In the genomic region with DNA sequence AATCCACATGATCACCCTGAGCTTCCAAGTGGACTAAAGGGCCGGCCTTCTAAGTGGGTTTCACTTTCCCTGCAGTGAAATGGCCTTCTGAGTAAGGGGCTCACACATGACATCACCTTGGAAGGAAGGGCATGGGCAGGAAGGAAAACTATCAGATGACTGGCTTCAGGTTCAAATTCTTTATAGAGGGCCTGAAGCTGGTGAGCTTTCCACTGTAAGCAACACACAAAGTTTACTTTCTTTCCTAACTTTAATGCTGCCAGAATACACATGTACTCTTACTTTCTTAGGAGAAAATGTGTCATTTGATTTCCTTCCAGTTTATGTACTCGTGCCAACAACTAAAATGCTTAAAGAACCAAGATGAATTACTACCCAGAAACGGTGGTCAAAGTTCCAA, we compare ENCODE assay signal across 13 cellular contexts.
DNase-seq lines count a peak whose midpoint lies in the region; ATAC-seq and TF ChIP-seq lines count a peak whose summit lies in the region.
"Had no signal": no experiment of that assay in that cellular context is flagged by ENCODE, and none has a peak within 500 bp of the region (broad histone marks: within the 10 kb centered on the region; RNA-seq: fewer than 3 reads in every experiment).

No MANE protein-coding gene starts in this region.

- H3K36me3 ChIP-seq in colonic mucosa: peaks cover 9% of the 10 kb centered on the region
- peaks cover 14% of the 10 kb centered on the region for H3K36me3 ChIP-seq in muscle layer of colon (ENCODE audit: insufficient read depth, low read length)

- H3K4me3 Mint-ChIP-seq in natural killer cell: no peak overlapping the region
- H3K4me3 Mint-ChIP-seq in natural killer cell treated with Interleukin-12 subunit alpha and Interleukin-12 subunit beta and Interleukin-15 and Interleukin-18, amount 100 ng/mL, for 72 hours: no peak overlapping the region

- ATAC-seq in natural killer cell (no peak), GM21367 (IDR thresholded peaks at IDR 0.05; ENCODE audit: unreplicated experiment) (no peak), GM21381 (IDR thresholded peaks at IDR 0.05; ENCODE audit: unreplicated experiment) (no peak)
- no peak for ATAC-seq in natural killer cell treated with Interleukin-12 subunit alpha and Interleukin-12 subunit beta and Interleukin-15 and Interleukin-18, amount 100 ng/mL, for 72 hours

- H3K27ac Mint-ChIP-seq in natural killer cell: peak overlapping the region; percentile 33 to 85
- H3K27ac Mint-ChIP-seq in natural killer cell treated with Interleukin-12 subunit alpha and Interleukin-12 subunit beta and Interleukin-15 and Interleukin-18, amount 100 ng/mL, for 72 hours: peak overlapping the region in 1 of 2 donors; percentile 47

- no peak for TF ChIP-seq CTCF in natural killer cell (IDR thresholded peaks at IDR 0.05)
- no peak for TF ChIP-seq CTCF in colonic mucosa (IDR thresholded peaks at IDR 0.05)

- intact Hi-C loops in natural killer cell (cut with micrococcal nuclease): no loop called here
- intact Hi-C loops in colonic mucosa (cut with DNase I): no loop called here

- H3K27ac ChIP-seq in colonic mucosa: peak overlapping the region; percentile 12
- peak overlapping the region; percentile 68 for H3K27ac ChIP-seq in muscle layer of colon (ENCODE audit: low read depth, low read length)
- H3K27ac ChIP-seq: lower lobe of right lung had no signal

- no peak for DNase-seq in natural killer cell
- no peak for DNase-seq in natural killer cell treated with Interleukin-12 subunit alpha and Interleukin-12 subunit beta and Interleukin-15 and Interleukin-18, amount 100 ng/mL, for 72 hours (ENCODE audit: low spot score)
- DNase-seq in colonic mucosa: no peak
- DNase-seq in GM19240 (ENCODE audit: insufficient read length, low spot score): no peak
- no peak for DNase-seq in activated CD4-positive, CD25-positive, alpha-beta regulatory T cell treated with anti-CD3 and anti-CD28 coated beads, Interleukin-2, amount 50 U/mL, for 72 hours
- DNase-seq: C1 segment of cervical spinal cord, cortex of kidney, lower lobe of right lung, NCI-H2171 treated with DMSO at 0.1 percent for 48 hours, T1000 had no signal

- H3K27me3 ChIP-seq in colonic mucosa (no peaks in the 10 kb centered on the region), muscle layer of colon (ENCODE audit: control insufficient read depth in 1 of 2, insufficient read depth in 2 of 2, low read length in 2 of 2) (no peaks in the 10 kb centered on the region)

- no peak overlapping the region for H3K9ac ChIP-seq in colonic mucosa (ENCODE audit: low read depth in 2 of 2, low read length in 2 of 2)
- no peak overlapping the region for H3K9ac ChIP-seq in muscle layer of colon (ENCODE audit: low read length)

- H3K4me3 ChIP-seq in colonic mucosa: no peak overlapping the region
- H3K4me3 ChIP-seq in muscle layer of colon (ENCODE audit: low read depth in 1 of 2, low read length in 2 of 2): peak overlapping the region in 1 of 2 donors; percentile 30
- H3K4me3 ChIP-seq: lower lobe of right lung had no signal

- no peaks in the 10 kb centered on the region for H3K9me3 Mint-ChIP-seq in natural killer cell
- no peaks in the 10 kb centered on the region for H3K9me3 Mint-ChIP-seq in natural killer cell treated with Interleukin-12 subunit alpha and Interleukin-12 subunit beta and Interleukin-15 and Interleukin-18, amount 100 ng/mL, for 72 hours

- peaks cover 73 to 81% of the 10 kb centered on the region in 2 donors for H3K4me1 Mint-ChIP-seq in natural killer cell
- H3K4me1 Mint-ChIP-seq in natural killer cell treated with Interleukin-12 subunit alpha and Interleukin-12 subunit beta and Interleukin-15 and Interleukin-18, amount 100 ng/mL, for 72 hours (ENCODE audit: low read depth in 2 of 2): peaks cover 62 to 68% of the 10 kb centered on the region in 2 donors

- H3K36me3 Mint-ChIP-seq in natural killer cell: peaks cover 8% of the 10 kb centered on the region
- H3K36me3 Mint-ChIP-seq in natural killer cell treated with Interleukin-12 subunit alpha and Interleukin-12 subunit beta and Interleukin-15 and Interleukin-18, amount 100 ng/mL, for 72 hours: peaks cover 17% of the 10 kb centered on the region

- H3K4me1 ChIP-seq in colonic mucosa (no peaks in the 10 kb centered on the region), muscle layer of colon (ENCODE audit: insufficient read depth, low read length) (peaks cover 76% of the 10 kb centered on the region)

- H3K9me3 ChIP-seq in colonic mucosa: no peaks in the 10 kb centered on the region
- H3K9me3 ChIP-seq in muscle layer of colon (ENCODE audit: low read length): no peaks in the 10 kb centered on the region
- H3K9me3 ChIP-seq: lower lobe of right lung had no signal

- no peaks in the 10 kb centered on the region for H3K27me3 Mint-ChIP-seq in natural killer cell (ENCODE audit: low read depth in 2 of 2)
- H3K27me3 Mint-ChIP-seq in natural killer cell treated with Interleukin-12 subunit alpha and Interleukin-12 subunit beta and Interleukin-15 and Interleukin-18, amount 100 ng/mL, for 72 hours: no peaks in the 10 kb centered on the region
